In the genomic region with DNA sequence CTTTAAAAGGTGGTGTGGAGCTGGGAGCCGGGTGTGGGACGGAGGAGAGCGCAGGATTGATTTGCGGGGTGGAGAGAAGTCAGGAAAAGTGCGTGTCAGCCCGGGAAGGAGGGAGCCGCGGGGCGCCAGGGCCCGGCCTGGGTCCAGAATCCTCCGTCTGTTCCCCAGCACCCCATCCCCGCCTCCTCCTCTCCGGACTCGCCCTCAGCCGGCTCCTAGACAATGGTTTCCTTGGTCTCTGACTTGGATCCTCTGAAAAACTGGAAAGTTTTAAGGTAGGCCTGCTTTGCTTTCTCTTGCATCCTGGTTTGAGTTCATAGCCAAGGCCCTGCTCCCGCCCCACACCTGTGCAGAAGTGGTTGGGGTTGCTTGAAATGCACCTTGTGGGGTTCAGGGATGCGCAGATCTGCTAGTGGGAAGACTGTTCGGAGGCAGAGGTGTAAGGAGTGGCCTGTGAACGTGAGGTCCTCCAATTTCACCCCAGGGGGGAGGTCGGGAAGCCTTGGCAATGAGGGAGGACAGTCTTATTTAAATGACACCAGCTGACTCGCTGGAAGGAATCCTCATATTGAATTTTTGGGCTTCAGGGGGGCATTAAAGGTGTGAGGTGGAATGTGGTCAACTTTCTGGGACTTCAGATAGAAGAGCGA, we compare ENCODE assay signal across 10 cellular contexts.
DNase-seq lines count a peak whose midpoint lies in the region; ATAC-seq and TF ChIP-seq lines count a peak whose summit lies in the region.
"Had no signal": no experiment of that assay in that cellular context is flagged by ENCODE, and none has a peak within 500 bp of the region (broad histone marks: within the 10 kb centered on the region; RNA-seq: fewer than 3 reads in every experiment).

No MANE protein-coding gene starts in this region.

- peak overlapping the region; percentile 92 to 94 for H3K27ac ChIP-seq in tibial artery

- H3K4me1 ChIP-seq in mucosa of stomach (ENCODE audit: control insufficient read depth, insufficient read depth, low read length) (no peaks in the 10 kb centered on the region), tibial artery (peaks cover 0 to 82% (median 34%) of the 10 kb centered on the region in 4 donors)

- H3K9me3 ChIP-seq in mucosa of stomach (ENCODE audit: control insufficient read depth, low read length), result no peaks in the 10 kb centered on the region
- H3K9me3 ChIP-seq in tibial artery, result no peaks in the 10 kb centered on the region

- peak overlapping the region; percentile 19 for H3K9ac ChIP-seq in mucosa of stomach (ENCODE audit: low read length)

- H3K4me3 ChIP-seq in fibroblast of the aortic adventitia (ENCODE audit: low read depth, low read length) (peak overlapping the region; percentile 61), mucosa of stomach (ENCODE audit: low read length) (no peak overlapping the region), tibial artery (peak overlapping the region; percentile 47 to 50)

- peak overlapping the region; percentile 56 for H3K4me3 Mint-ChIP-seq in WTC11
- H3K4me3 Mint-ChIP-seq in immature natural killer cell, result no peak overlapping the region
- H3K4me3 Mint-ChIP-seq in activated T-helper 1 cell treated with anti-CD3 and anti-CD28 coated beads, Interleukin-12 subunit alpha, Interleukin-12 subunit beta, Interleukin-2, Interleukin-4 antibody, amounts not matched to agents 30 ng/mL and 10 ng/mL and 1 ng/mL, durations not matched to agents 14 hours and 24 hours and 36 hours, result no peak overlapping the region
- H3K4me3 Mint-ChIP-seq: activated T-helper 17 cell treated with anti-CD3 and anti-CD28 coated beads, Interleukin-2, amount 50 U/mL, for 72 hours had no signal

- peaks cover 48% of the 10 kb centered on the region for H3K4me1 Mint-ChIP-seq in WTC11
- H3K4me1 Mint-ChIP-seq in immature natural killer cell, result no peaks in the 10 kb centered on the region
- H3K4me1 Mint-ChIP-seq in activated T-helper 1 cell treated with anti-CD3 and anti-CD28 coated beads, Interleukin-12 subunit alpha, Interleukin-12 subunit beta, Interleukin-2, Interleukin-4 antibody, amounts not matched to agents 30 ng/mL and 10 ng/mL and 1 ng/mL, durations not matched to agents 14 hours and 24 hours and 36 hours (ENCODE audit: low read depth), result no peaks in the 10 kb centered on the region
- H3K4me1 Mint-ChIP-seq: activated T-helper 17 cell treated with anti-CD3 and anti-CD28 coated beads, Interleukin-2, amount 50 U/mL, for 72 hours had no signal

- TF ChIP-seq CTCF in WTC11 (IDR thresholded peaks at IDR 0.05) (no peak), fibroblast of the aortic adventitia (IDR thresholded peaks at IDR 0.05; ENCODE audit: insufficient read depth, low read length) (no peak), tibial artery (IDR thresholded peaks at IDR 0.05) (no peak)

- H3K36me3 ChIP-seq in mucosa of stomach (ENCODE audit: control insufficient read depth, insufficient read depth, low read length), result no peaks in the 10 kb centered on the region
- no peaks in the 10 kb centered on the region for H3K36me3 ChIP-seq in tibial artery

- H3K9me3 Mint-ChIP-seq in WTC11 (no peaks in the 10 kb centered on the region), immature natural killer cell (no peaks in the 10 kb centered on the region)
- no peaks in the 10 kb centered on the region for H3K9me3 Mint-ChIP-seq in activated T-helper 1 cell treated with anti-CD3 and anti-CD28 coated beads, Interleukin-12 subunit alpha, Interleukin-12 subunit beta, Interleukin-2, Interleukin-4 antibody, amounts not matched to agents 30 ng/mL and 10 ng/mL and 1 ng/mL, durations not matched to agents 14 hours and 24 hours and 36 hours
- H3K9me3 Mint-ChIP-seq: activated T-helper 17 cell treated with anti-CD3 and anti-CD28 coated beads, Interleukin-2, amount 50 U/mL, for 72 hours had no signal

- CTCF ChIA-PET in WTC11 (lab: Charles Lee), result no interaction called here

- intact Hi-C loops in tibial artery (cut with DNase I; ENCODE audit: low total_unique reads), result no loop called here
- intact Hi-C loops in activated T-helper 1 cell treated with anti-CD3 and anti-CD28 coated beads, Interleukin-12 subunit alpha, Interleukin-12 subunit beta, Interleukin-2, Interleukin-4 antibody, amounts not matched to agents 30 ng/mL and 10 ng/mL and 1 ng/mL, durations not matched to agents 14 hours and 24 hours and 36 hours (cut with micrococcal nuclease), result no loop called here

- POLR2A ChIA-PET in WTC11 (lab: Charles Lee), result no interaction called here

- H3K36me3 Mint-ChIP-seq in WTC11 (no peaks in the 10 kb centered on the region), immature natural killer cell (no peaks in the 10 kb centered on the region)
- no peaks in the 10 kb centered on the region for H3K36me3 Mint-ChIP-seq in activated T-helper 1 cell treated with anti-CD3 and anti-CD28 coated beads, Interleukin-12 subunit alpha, Interleukin-12 subunit beta, Interleukin-2, Interleukin-4 antibody, amounts not matched to agents 30 ng/mL and 10 ng/mL and 1 ng/mL, durations not matched to agents 14 hours and 24 hours and 36 hours (ENCODE audit: low read depth)

- H3K27me3 Mint-ChIP-seq in WTC11 (ENCODE audit: low read depth) (no peaks in the 10 kb centered on the region), immature natural killer cell (ENCODE audit: low read depth in 3 of 3) (peaks cover 2 to 10% (median 8%) of the 10 kb centered on the region in 3 donors)
- peaks cover 14% of the 10 kb centered on the region for H3K27me3 Mint-ChIP-seq in activated T-helper 1 cell treated with anti-CD3 and anti-CD28 coated beads, Interleukin-12 subunit alpha, Interleukin-12 subunit beta, Interleukin-2, Interleukin-4 antibody, amounts not matched to agents 30 ng/mL and 10 ng/mL and 1 ng/mL, durations not matched to agents 14 hours and 24 hours and 36 hours (ENCODE audit: insufficient read depth)

- ATAC-seq in WTC11 (peak; percentile 68), GM19452 (IDR thresholded peaks at IDR 0.05; ENCODE audit: unreplicated experiment) (no peak)
- ATAC-seq: activated T-helper 17 cell treated with anti-CD3 and anti-CD28 coated beads, Interleukin-2, amount 50 U/mL, for 72 hours had no signal

- peak; percentile 42 for DNase-seq in WTC11 (ENCODE audit: low spot score)
- peak; percentile 61 for DNase-seq in fibroblast of the aortic adventitia (ENCODE audit: low read depth)
- DNase-seq in tibial artery, result peak in 1 of 2 donors; percentile 26
- no peak for DNase-seq in immature natural killer cell
- DNase-seq in activated T-helper 1 cell treated with anti-CD3 and anti-CD28 coated beads, Interleukin-12 subunit alpha, Interleukin-12 subunit beta, Interleukin-2, Interleukin-4 antibody, amounts not matched to agents 30 ng/mL and 10 ng/mL and 1 ng/mL, durations not matched to agents 14 hours and 24 hours and 36 hours (ENCODE audit: low spot score), result no peak
- no peak for DNase-seq in NCI-H1417 treated with DMSO at 0.1 percent for 48 hours (lab: John Stamatoyannopoulos, UW)
- DNase-seq: NCI-H1417 had no signal

- H3K27ac Mint-ChIP-seq in WTC11, result peak overlapping the region; percentile 57
- no peak overlapping the region for H3K27ac Mint-ChIP-seq in immature natural killer cell
- no peak overlapping the region for H3K27ac Mint-ChIP-seq in activated T-helper 1 cell treated with anti-CD3 and anti-CD28 coated beads, Interleukin-12 subunit alpha, Interleukin-12 subunit beta, Interleukin-2, Interleukin-4 antibody, amounts not matched to agents 30 ng/mL and 10 ng/mL and 1 ng/mL, durations not matched to agents 14 hours and 24 hours and 36 hours
- H3K27ac Mint-ChIP-seq: activated T-helper 17 cell treated with anti-CD3 and anti-CD28 coated beads, Interleukin-2, amount 50 U/mL, for 72 hours had no signal

- H3K27me3 ChIP-seq in mucosa of stomach (ENCODE audit: control insufficient read depth, insufficient read depth, low read length) (no peaks in the 10 kb centered on the region), tibial artery (no peaks in the 10 kb centered on the region)

TF ChIP-seq in WTC11, 78 proteins besides CTCF, POLR2A, EP300 and RAD21:
- TF ChIP-seq NFE2L1 (CRISPR knock-in tag; IDR thresholded peaks at IDR 0.05) (no peak), TCF7 (CRISPR knock-in tag; IDR thresholded peaks at IDR 0.05; ENCODE audit: low read depth) (no peak), ZNF232 (CRISPR knock-in tag; IDR thresholded peaks at IDR 0.05) (no peak), KAT7 (CRISPR knock-in tag; IDR thresholded peaks at IDR 0.05; ENCODE audit: borderline replicate concordance) (no peak), JAZF1 (CRISPR knock-in tag; IDR thresholded peaks at IDR 0.05) (no peak)
- TF ChIP-seq, protein P1, sequence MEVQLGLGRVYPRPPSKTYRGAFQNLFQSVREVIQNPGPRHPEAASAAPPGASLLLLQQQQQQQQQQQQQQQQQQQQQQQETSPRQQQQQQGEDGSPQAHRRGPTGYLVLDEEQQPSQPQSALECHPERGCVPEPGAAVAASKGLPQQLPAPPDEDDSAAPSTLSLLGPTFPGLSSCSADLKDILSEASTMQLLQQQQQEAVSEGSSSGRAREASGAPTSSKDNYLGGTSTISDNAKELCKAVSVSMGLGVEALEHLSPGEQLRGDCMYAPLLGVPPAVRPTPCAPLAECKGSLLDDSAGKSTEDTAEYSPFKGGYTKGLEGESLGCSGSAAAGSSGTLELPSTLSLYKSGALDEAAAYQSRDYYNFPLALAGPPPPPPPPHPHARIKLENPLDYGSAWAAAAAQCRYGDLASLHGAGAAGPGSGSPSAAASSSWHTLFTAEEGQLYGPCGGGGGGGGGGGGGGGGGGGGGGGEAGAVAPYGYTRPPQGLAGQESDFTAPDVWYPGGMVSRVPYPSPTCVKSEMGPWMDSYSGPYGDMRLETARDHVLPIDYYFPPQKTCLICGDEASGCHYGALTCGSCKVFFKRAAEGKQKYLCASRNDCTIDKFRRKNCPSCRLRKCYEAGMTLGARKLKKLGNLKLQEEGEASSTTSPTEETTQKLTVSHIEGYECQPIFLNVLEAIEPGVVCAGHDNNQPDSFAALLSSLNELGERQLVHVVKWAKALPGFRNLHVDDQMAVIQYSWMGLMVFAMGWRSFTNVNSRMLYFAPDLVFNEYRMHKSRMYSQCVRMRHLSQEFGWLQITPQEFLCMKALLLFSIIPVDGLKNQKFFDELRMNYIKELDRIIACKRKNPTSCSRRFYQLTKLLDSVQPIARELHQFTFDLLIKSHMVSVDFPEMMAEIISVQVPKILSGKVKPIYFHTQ (CRISPR knock-in tag; IDR thresholded peaks at IDR 0.05), result no peak

Comparison
In these comparisons a context has a peak if more than half of its experiments do, and no peak if none do; other contexts are left out.
1. DNase-seq: peak in WTC11 (single experiment) and fibroblast of the aortic adventitia (single experiment); none in immature natural killer cell (0 of 3), activated T-helper 1 cell treated with anti-CD3 and anti-CD28 coated beads, Interleukin-12 subunit alpha, Interleukin-12 subunit beta, Interleukin-2, Interleukin-4 antibody, amounts not matched to agents 30 ng/mL and 10 ng/mL and 1 ng/mL, durations not matched to agents 14 hours and 24 hours and 36 hours (single experiment) and NCI-H1417 treated with DMSO at 0.1 percent for 48 hours (single experiment).